In genomic region chr1:92538413-92539061, GRCh38 we compare ENCODE assay signal across 10 cellular contexts. TPM values are rescaled to one million over a fixed set of nuclear protein-coding genes. Genes with fewer than 3 reads are reported as not detected.
DNase-seq lines count a peak whose midpoint lies in the region; ATAC-seq, FAIRE-seq and TF ChIP-seq lines count a peak whose summit lies in the region.
"Had no signal": no experiment of that assay in that cellular context is flagged by ENCODE, and none has a peak within 500 bp of the region (broad histone marks: within the 10 kb centered on the region; RNA-seq: fewer than 3 reads in every experiment).

No MANE protein-coding gene starts in this region.

- no peak for DNase-seq in T-cell
- DNase-seq in osteoblast (ENCODE audit: insufficient read length, low spot score, missing footprints): peak; percentile 58
- no peak for DNase-seq in epidermal melanocyte (ENCODE audit: insufficient read length, low spot score)
- DNase-seq in WTC11 (ENCODE audit: low spot score): no peak
- no peak for DNase-seq in RCC 7860 (ENCODE audit: low spot score)
- DNase-seq in putamen (ENCODE audit: low spot score): no peak
- DNase-seq: NCI-H524 had no signal

- no peaks in the 10 kb centered on the region for H3K9me3 ChIP-seq in osteoblast (ENCODE audit: low read depth, low read length)

- peak overlapping the region; percentile 45 to 61 (median 60) for H3K4me3 Mint-ChIP-seq in T-cell
- no peak overlapping the region for H3K4me3 Mint-ChIP-seq in WTC11

- TF ChIP-seq CTCF in osteoblast (IDR thresholded peaks at IDR 0.05; ENCODE audit: extremely low read depth, low read depth, low read length) (no peak), WTC11 (IDR thresholded peaks at IDR 0.05) (no peak)

- no peaks in the 10 kb centered on the region for H4K20me1 ChIP-seq in osteoblast (ENCODE audit: insufficient read depth, low read length)

- no peaks in the 10 kb centered on the region for H3K36me3 Mint-ChIP-seq in T-cell
- no peaks in the 10 kb centered on the region for H3K36me3 Mint-ChIP-seq in WTC11

- no peak overlapping the region for H3K4me3 ChIP-seq in osteoblast (ENCODE audit: insufficient read depth, low read length)
- H3K4me3 ChIP-seq: skin epidermis had no signal

- H3K4me2 ChIP-seq in osteoblast (ENCODE audit: insufficient read depth, low read length): no peak overlapping the region

- no peak overlapping the region for H3K27ac ChIP-seq in osteoblast (ENCODE audit: low read depth, low read length)

- no peaks in the 10 kb centered on the region for H3K27me3 ChIP-seq in osteoblast (ENCODE audit: insufficient read depth, low read length)

- H3K4me1 Mint-ChIP-seq in T-cell (peaks cover 53 to 62% (median 57%) of the 10 kb centered on the region in 3 donors), WTC11 (no peaks in the 10 kb centered on the region)

- no peak overlapping the region for H2AFZ ChIP-seq in osteoblast (ENCODE audit: low read length)

- H3K36me3 ChIP-seq in osteoblast (ENCODE audit: insufficient read depth, low read length): no peaks in the 10 kb centered on the region

- no peaks in the 10 kb centered on the region for H3K79me2 ChIP-seq in osteoblast (ENCODE audit: insufficient read depth, low read length)

- CTCF ChIA-PET in T-cell (lab: Charles Lee): interaction anchor here (0.6 to 1.7 kb wide), 5 partner anchors 51 to 167 kb away, joined by 3 to 6 read pairs (median 3); no protein-coding TSS in a partner anchor
- CTCF ChIA-PET in WTC11 (lab: Charles Lee): no interaction called here

- FAIRE-seq in RCC 7860 (lab: Jason Lieb, UNC): no peak

- H3K9me3 Mint-ChIP-seq in T-cell (peaks cover 0 to 5% (median 0%) of the 10 kb centered on the region in 3 donors), WTC11 (no peaks in the 10 kb centered on the region)

- peaks cover 24% of the 10 kb centered on the region for H3K4me1 ChIP-seq in osteoblast (ENCODE audit: insufficient read depth, low read length)

- no peaks in the 10 kb centered on the region for H3K27me3 Mint-ChIP-seq in T-cell
- no peaks in the 10 kb centered on the region for H3K27me3 Mint-ChIP-seq in WTC11 (ENCODE audit: low read depth)

- ATAC-seq in GM19025 (IDR thresholded peaks at IDR 0.05; ENCODE audit: low read depth, unreplicated experiment) (peak; percentile 54), HG02759 (IDR thresholded peaks at IDR 0.05; ENCODE audit: unreplicated experiment) (peak; percentile 52), T-cell (replicated peaks in 1 of 4) (peak in 3 of 4 experiments; percentile 17 to 35 (median 28)), WTC11 (no peak)

- H3K27ac Mint-ChIP-seq in T-cell (peak overlapping the region; percentile 91 to 94), WTC11 (no peak overlapping the region)

- POLR2A ChIA-PET in T-cell (lab: Charles Lee) (interaction anchor here (0.5 to 0.6 kb wide), 2 partner anchors 49 to 856 kb away, joined by 3 read pairs; no protein-coding TSS in a partner anchor), WTC11 (lab: Charles Lee) (no interaction called here)

TF ChIP-seq in WTC11, 78 proteins besides CTCF, POLR2A, EP300 and RAD21:
- no peak for TF ChIP-seq ERG (CRISPR knock-in tag; IDR thresholded peaks at IDR 0.05)
- TF ChIP-seq HMGA2 (CRISPR knock-in tag; IDR thresholded peaks at IDR 0.05): no peak
- no peak for TF ChIP-seq USF1 (CRISPR knock-in tag; IDR thresholded peaks at IDR 0.05)
- no peak for TF ChIP-seq KAT7 (CRISPR knock-in tag; IDR thresholded peaks at IDR 0.05; ENCODE audit: borderline replicate concordance)
- no peak for TF ChIP-seq SOX15 (CRISPR knock-in tag; IDR thresholded peaks at IDR 0.05)
- no peak for TF ChIP-seq ZNF671 (CRISPR knock-in tag; IDR thresholded peaks at IDR 0.05)
- TF ChIP-seq E2F5 (CRISPR knock-in tag; IDR thresholded peaks at IDR 0.05): no peak
- no peak for TF ChIP-seq GTF2I (CRISPR knock-in tag; conservative IDR thresholded peaks at IDR 0.05)
- no peak for TF ChIP-seq PREB (CRISPR knock-in tag; IDR thresholded peaks at IDR 0.05; ENCODE audit: borderline replicate concordance)
- no peak for TF ChIP-seq USF2 (CRISPR knock-in tag; IDR thresholded peaks at IDR 0.05)
- TF ChIP-seq RORB (CRISPR knock-in tag; IDR thresholded peaks at IDR 0.05): no peak
- no peak for TF ChIP-seq ZBTB43 (CRISPR knock-in tag; IDR thresholded peaks at IDR 0.05)
- TF ChIP-seq CBFB (CRISPR knock-in tag; IDR thresholded peaks at IDR 0.05; ENCODE audit: low read depth): no peak
- TF ChIP-seq ZBTB21 (CRISPR knock-in tag; IDR thresholded peaks at IDR 0.05; ENCODE audit: borderline replicate concordance): no peak
- no peak for TF ChIP-seq JAZF1 (CRISPR knock-in tag; IDR thresholded peaks at IDR 0.05)
- TF ChIP-seq ATF1 (CRISPR knock-in tag; IDR thresholded peaks at IDR 0.05): no peak
- no peak for TF ChIP-seq ESRRA (CRISPR knock-in tag; IDR thresholded peaks at IDR 0.05; ENCODE audit: borderline replicate concordance)
- no peak for TF ChIP-seq NFYB (CRISPR knock-in tag; conservative IDR thresholded peaks at IDR 0.05; ENCODE audit: low read depth)
- no peak for TF ChIP-seq RELA (CRISPR knock-in tag; IDR thresholded peaks at IDR 0.05; ENCODE audit: borderline replicate concordance)
TF ChIP-seq in WTC11: peak in this region for 0.

RNA-seq across cellular contexts. Expression of gene GFI1, which starts 51.8 kb away (rescaled TPM):
- 10 to 100 TPM; 13.8 to 25.7 (median 20.1) TPM for total RNA-seq in T-cell
- under 0.01 TPM in 1 of 2 replicates, not detected in the other for total RNA-seq in osteoblast
- 0.18 to 0.46 TPM (median 0.35 TPM) in 3 replicates for total RNA-seq in WTC11 (2021)

Comparison
In these comparisons a context has a peak if more than half of its experiments do, and no peak if none do; other contexts are left out.
1. RNA of gene GFI1, which starts 51.8 kb away (total RNA-seq): 13.8 to 25.7 TPM in T-cell; 0.18 to 0.46 TPM in WTC11 and under 0.01 TPM in osteoblast; every median in the first group is over 10 times any median in the second.